16 cellular contexts compared by ENCODE assay signal in the genomic region with DNA sequence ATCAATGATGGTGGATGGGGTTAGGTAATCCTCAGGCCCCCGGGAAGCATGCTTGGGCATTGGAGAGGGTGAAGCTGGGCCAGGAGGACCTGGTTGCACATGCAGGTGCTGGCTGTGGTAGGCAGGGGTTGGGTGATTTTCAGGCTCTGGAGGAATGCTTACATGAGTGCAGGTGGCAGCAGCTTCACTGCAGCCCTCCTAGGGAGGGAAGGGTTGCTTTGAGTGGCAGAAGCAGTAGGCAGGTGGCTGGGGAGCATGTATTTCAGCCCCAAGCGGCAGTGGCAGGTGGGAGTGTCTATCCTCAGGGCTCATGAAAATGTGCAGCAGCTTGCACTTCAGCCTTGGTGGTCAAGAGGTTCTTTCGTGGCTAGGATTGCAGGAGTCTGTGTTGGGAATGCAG.
DNase-seq lines count a peak whose midpoint lies in the region; ATAC-seq and TF ChIP-seq lines count a peak whose summit lies in the region.
"Had no signal": no experiment of that assay in that cellular context is flagged by ENCODE, and none has a peak within 500 bp of the region (broad histone marks: within the 10 kb centered on the region; RNA-seq: fewer than 3 reads in every experiment).

No MANE protein-coding gene starts in this region.

- CTCF ChIA-PET in MCF 10A (lab: Yijun Ruan, JAX) = no interaction called here
- CTCF ChIA-PET in mammary epithelial cell (lab: Charles Lee; ENCODE audit: low non-redundant PET) = no interaction called here

- no peak for TF ChIP-seq POLR2A in lower leg skin (IDR thresholded peaks at IDR 0.05)

- no peak overlapping the region for H3K9ac ChIP-seq in mammary epithelial cell (ENCODE audit: insufficient read depth, low read length)
- no peak overlapping the region; the same call in 1 of the 2 replicates for H3K9ac ChIP-seq in KMS-11

- H3K4me1 ChIP-seq in mammary epithelial cell (ENCODE audit: insufficient read depth, low read length) = peaks cover 23% of the 10 kb centered on the region
- peaks cover 70% of the 10 kb centered on the region for H3K4me1 ChIP-seq in KMS-11 (ENCODE audit: low read depth, poor library complexity, severe bottlenecking)
- H3K4me1 ChIP-seq: HAP-1 had no signal

- H3K4me3 ChIP-seq in mammary epithelial cell (replicated peaks in 1 of 3; ENCODE audit: insufficient read depth in 1 of 3, low read depth in 2 of 3, low read length in 3 of 3) (no peak overlapping the region), KMS-11 (IDR thresholded peaks at IDR 0.05; ENCODE audit: insufficient read depth, low read depth, low read length) (no peak overlapping the region), lower leg skin (ENCODE audit: low read depth, poor library complexity, severe bottlenecking) (no peak overlapping the region)
- H3K4me3 ChIP-seq: HAP-1, PC-9 had no signal

- H3K4me2 ChIP-seq in mammary epithelial cell (ENCODE audit: insufficient read depth, low read depth, low read length) = no peak overlapping the region
- H3K4me2 ChIP-seq in KMS-11 = peak overlapping the region; percentile 43; the same call in 1 of the 2 replicates
- H3K4me2 ChIP-seq: PC-9 had no signal

- H3K36me3 ChIP-seq in mammary epithelial cell (ENCODE audit: insufficient read depth, low read length) (no peaks in the 10 kb centered on the region), KMS-11 (ENCODE audit: insufficient read depth) (no peaks in the 10 kb centered on the region)
- H3K36me3 ChIP-seq: HAP-1 had no signal

- no peak for ATAC-seq in stimulated activated naive CD8-positive, alpha-beta T cell treated with anti-CD3 and anti-CD28 coated beads, Interleukin-15, amount 100 ng/mL, for 72 hours
- ATAC-seq: SK-N-SH treated with all-trans-retinoic acid at 6 μM for 48 hours had no signal

- H3K9me3 Mint-ChIP-seq in MCF 10A (ENCODE audit: unreplicated experiment) = no peaks in the 10 kb centered on the region
- peaks cover 19% of the 10 kb centered on the region for H3K9me3 Mint-ChIP-seq in activated T-helper 1 cell treated with anti-CD3 and anti-CD28 coated beads, Interleukin-12 subunit alpha, Interleukin-12 subunit beta, Interleukin-2, Interleukin-4 antibody, amounts not matched to agents 30 ng/mL and 10 ng/mL and 1 ng/mL, durations not matched to agents 14 hours and 24 hours and 36 hours
- peaks cover 4 to 9% of the 10 kb centered on the region in 2 donors for H3K9me3 Mint-ChIP-seq in stimulated activated naive CD8-positive, alpha-beta T cell treated with anti-CD3 and anti-CD28 coated beads, Interleukin-15, amount 100 ng/mL, for 72 hours

- TF ChIP-seq CTCF in MCF 10A (IDR thresholded peaks at IDR 0.05; ENCODE audit: unreplicated experiment) (no peak), mammary epithelial cell (conservative IDR thresholded peaks at IDR 0.05 in 1 of 2, IDR thresholded peaks at IDR 0.05 in 1 of 2; ENCODE audit: extremely low read depth in 1 of 2, insufficient read depth in 1 of 2, low read depth in 1 of 2, low read length in 2 of 2) (no peak), KMS-11 (conservative IDR thresholded peaks at IDR 0.05; ENCODE audit: low read depth, low read length) (no peak), lower leg skin (IDR thresholded peaks at IDR 0.05) (no peak)

- no peaks in the 10 kb centered on the region for H3K9me3 ChIP-seq in mammary epithelial cell (replicated peaks; ENCODE audit: insufficient read depth, low read length)
- H3K9me3 ChIP-seq: HAP-1 had no signal

- no peaks in the 10 kb centered on the region for H4K20me1 ChIP-seq in mammary epithelial cell (ENCODE audit: insufficient read depth, low read length)
- H4K20me1 ChIP-seq in KMS-11 (ENCODE audit: insufficient read depth) = no peaks in the 10 kb centered on the region

- DNase-seq in MCF 10A (ENCODE audit: unreplicated experiment) = no peak
- no peak for DNase-seq in mammary epithelial cell
- DNase-seq in activated T-helper 1 cell treated with anti-CD3 and anti-CD28 coated beads, Interleukin-12 subunit alpha, Interleukin-12 subunit beta, Interleukin-2, Interleukin-4 antibody, amounts not matched to agents 30 ng/mL and 10 ng/mL and 1 ng/mL, durations not matched to agents 14 hours and 24 hours and 36 hours (ENCODE audit: low spot score) = no peak
- no peak for DNase-seq in stimulated activated naive CD8-positive, alpha-beta T cell treated with anti-CD3 and anti-CD28 coated beads, Interleukin-15, amount 100 ng/mL, for 72 hours
- DNase-seq in retina = no peak
- DNase-seq in lower leg skin (ENCODE audit: low spot score in 2 of 2) = no peak
- DNase-seq: DMS 273 treated with DMSO at 0.1 percent for 48 hours, KG1, NCI-H1417 treated with DMSO at 0.1 percent for 48 hours, NCI-H2029, NCI-H524 treated with DMSO at 0.1 percent for 48 hours, PC-9, SHP77 had no signal

- H2AFZ ChIP-seq in mammary epithelial cell (ENCODE audit: low read depth, low read length) = no peak overlapping the region
- peak overlapping the region; percentile 22; the same call in 1 of the 2 replicates for H2AFZ ChIP-seq in KMS-11 (ENCODE audit: low read depth)
- H2AFZ ChIP-seq: PC-9 had no signal

- H3K27ac ChIP-seq in mammary epithelial cell (ENCODE audit: insufficient read depth, low read depth, low read length) = no peak overlapping the region
- H3K27ac ChIP-seq in KMS-11 = peak overlapping the region; percentile 97
- H3K27ac ChIP-seq: PC-9 had no signal

- H3K27me3 ChIP-seq in mammary epithelial cell (ENCODE audit: insufficient read depth, low read length) (no peaks in the 10 kb centered on the region), KMS-11 (ENCODE audit: insufficient read depth, low read depth) (no peaks in the 10 kb centered on the region)

- WGBS in mammary epithelial cell (ENCODE audit: low coverage, missing lambda C conversion rate) = 89% methylated on average over 3 of the region's 3 CpGs
- 78 to 83% methylated on average over 3 of the region's 3 CpGs for WGBS in lower leg skin, 2 donors

- POLR2A ChIA-PET in MCF 10A (lab: Yijun Ruan, JAX) = no interaction called here

- H3K79me2 ChIP-seq in mammary epithelial cell (ENCODE audit: insufficient read depth, low read length) (no peaks in the 10 kb centered on the region), KMS-11 (ENCODE audit: insufficient read depth, low read depth) (no peaks in the 10 kb centered on the region)

- intact Hi-C loops in MCF 10A (cut with micrococcal nuclease) (no loop called here), mammary epithelial cell (cut with micrococcal nuclease) (no loop called here), lower leg skin (cut with DNase I; ENCODE audit: low total_unique reads) (no loop called here)
- intact Hi-C loops in activated T-helper 1 cell treated with anti-CD3 and anti-CD28 coated beads, Interleukin-12 subunit alpha, Interleukin-12 subunit beta, Interleukin-2, Interleukin-4 antibody, amounts not matched to agents 30 ng/mL and 10 ng/mL and 1 ng/mL, durations not matched to agents 14 hours and 24 hours and 36 hours (cut with micrococcal nuclease) = no loop called here

- no peaks in the 10 kb centered on the region for H3K27me3 Mint-ChIP-seq in MCF 10A (ENCODE audit: insufficient read depth, unreplicated experiment)
- peaks cover 2% of the 10 kb centered on the region for H3K27me3 Mint-ChIP-seq in activated T-helper 1 cell treated with anti-CD3 and anti-CD28 coated beads, Interleukin-12 subunit alpha, Interleukin-12 subunit beta, Interleukin-2, Interleukin-4 antibody, amounts not matched to agents 30 ng/mL and 10 ng/mL and 1 ng/mL, durations not matched to agents 14 hours and 24 hours and 36 hours (ENCODE audit: insufficient read depth)
- H3K27me3 Mint-ChIP-seq in stimulated activated naive CD8-positive, alpha-beta T cell treated with anti-CD3 and anti-CD28 coated beads, Interleukin-15, amount 100 ng/mL, for 72 hours = peaks cover 39% of the 10 kb centered on the region

- no peaks in the 10 kb centered on the region for H3K36me3 Mint-ChIP-seq in MCF 10A (ENCODE audit: insufficient read depth, unreplicated experiment)
- H3K36me3 Mint-ChIP-seq in activated T-helper 1 cell treated with anti-CD3 and anti-CD28 coated beads, Interleukin-12 subunit alpha, Interleukin-12 subunit beta, Interleukin-2, Interleukin-4 antibody, amounts not matched to agents 30 ng/mL and 10 ng/mL and 1 ng/mL, durations not matched to agents 14 hours and 24 hours and 36 hours (ENCODE audit: low read depth) = peaks cover 6% of the 10 kb centered on the region

- BruUV-seq in MCF 10A (replicated peaks; lab: Mats Ljungman, UMichigan) (no TSS peak), mammary epithelial cell (replicated peaks; lab: Mats Ljungman, UMichigan) (no TSS peak)

- H3K27ac Mint-ChIP-seq in MCF 10A (ENCODE audit: low read depth, unreplicated experiment) = peak overlapping the region; percentile 73
- peak overlapping the region; percentile 49 for H3K27ac Mint-ChIP-seq in activated T-helper 1 cell treated with anti-CD3 and anti-CD28 coated beads, Interleukin-12 subunit alpha, Interleukin-12 subunit beta, Interleukin-2, Interleukin-4 antibody, amounts not matched to agents 30 ng/mL and 10 ng/mL and 1 ng/mL, durations not matched to agents 14 hours and 24 hours and 36 hours
- H3K27ac Mint-ChIP-seq in stimulated activated naive CD8-positive, alpha-beta T cell treated with anti-CD3 and anti-CD28 coated beads, Interleukin-15, amount 100 ng/mL, for 72 hours = peak overlapping the region; percentile 55 to 79

- peaks cover 20% of the 10 kb centered on the region for H3K4me1 Mint-ChIP-seq in MCF 10A (ENCODE audit: insufficient read depth, unreplicated experiment)
- H3K4me1 Mint-ChIP-seq in activated T-helper 1 cell treated with anti-CD3 and anti-CD28 coated beads, Interleukin-12 subunit alpha, Interleukin-12 subunit beta, Interleukin-2, Interleukin-4 antibody, amounts not matched to agents 30 ng/mL and 10 ng/mL and 1 ng/mL, durations not matched to agents 14 hours and 24 hours and 36 hours (ENCODE audit: low read depth) = peaks cover 64% of the 10 kb centered on the region
- peaks cover 51% of the 10 kb centered on the region for H3K4me1 Mint-ChIP-seq in stimulated activated naive CD8-positive, alpha-beta T cell treated with anti-CD3 and anti-CD28 coated beads, Interleukin-15, amount 100 ng/mL, for 72 hours

- in situ Hi-C loops in mammary epithelial cell (cut with MboI; ENCODE audit: low sequenced_read_pairs in 2 of 2) = no loop called here

- dilution Hi-C loops in mammary epithelial cell (cut with HindIII; ENCODE audit: low sequenced_read_pairs) = no loop called here

- no peak overlapping the region for H3K4me3 Mint-ChIP-seq in MCF 10A (ENCODE audit: unreplicated experiment)
- no peak overlapping the region for H3K4me3 Mint-ChIP-seq in activated T-helper 1 cell treated with anti-CD3 and anti-CD28 coated beads, Interleukin-12 subunit alpha, Interleukin-12 subunit beta, Interleukin-2, Interleukin-4 antibody, amounts not matched to agents 30 ng/mL and 10 ng/mL and 1 ng/mL, durations not matched to agents 14 hours and 24 hours and 36 hours
- peak overlapping the region in 1 of 2 donors; percentile 51 for H3K4me3 Mint-ChIP-seq in stimulated activated naive CD8-positive, alpha-beta T cell treated with anti-CD3 and anti-CD28 coated beads, Interleukin-15, amount 100 ng/mL, for 72 hours
